Comparison of ENCODE assay signal across 14 cellular contexts in genomic region chr6:32397252-32397920, GRCh38. TPM values are rescaled to one million over a fixed set of nuclear protein-coding genes. Genes with fewer than 3 reads are reported as not detected.
DNase-seq lines count a peak whose midpoint lies in the region; ATAC-seq and TF ChIP-seq lines count a peak whose summit lies in the region.
"Had no signal": no experiment of that assay in that cellular context is flagged by ENCODE, and none has a peak within 500 bp of the region (broad histone marks: within the 10 kb centered on the region; RNA-seq: fewer than 3 reads in every experiment).

No MANE protein-coding gene starts in this region.

- no peak overlapping the region for H3K4me3 ChIP-seq in transverse colon
- H3K4me3 ChIP-seq in WERI-Rb-1 (ENCODE audit: low read depth, low read length): no peak overlapping the region
- H3K4me3 ChIP-seq: upper lobe of left lung had no signal

- TF ChIP-seq CTCF in transverse colon (IDR thresholded peaks at IDR 0.05) (no peak), WERI-Rb-1 (IDR thresholded peaks at IDR 0.05; ENCODE audit: low read depth, low read length) (no peak)

- in situ Hi-C loops in transverse colon (cut with MboI; ENCODE audit: low pct_ligation_motif_present in 1 of 4, low pct_unique_long_range_greater_than_20kb in 1 of 4, low sequenced_read_pairs in 3 of 4): no loop called here

- peaks cover 36% of the 10 kb centered on the region for H3K27me3 Mint-ChIP-seq in activated T-cell treated with anti-CD3 and anti-CD28 coated beads, Interleukin-2, amount 50 U/mL, for 72 hours (ENCODE audit: low read depth)
- H3K27me3 Mint-ChIP-seq in activated T-cell treated with anti-CD3 and anti-CD28 coated beads, Interleukin-2, amount 50 U/mL, for 24 hours: peaks cover 47% of the 10 kb centered on the region

- no peak for DNase-seq in activated T-cell treated with anti-CD3 and anti-CD28 coated beads, Interleukin-2, amount 50 U/mL, for 72 hours
- DNase-seq in activated T-cell treated with anti-CD3 and anti-CD28 coated beads, Interleukin-2, amount 50 U/mL, for 24 hours: no peak
- DNase-seq in M059J (ENCODE audit: low read depth): peak; percentile 13
- peak; percentile 17 for DNase-seq in transverse colon
- no peak for DNase-seq in caudate nucleus (lab: John Stamatoyannopoulos, UW)
- no peak for DNase-seq in WERI-Rb-1
- DNase-seq in NCI-H510A treated with DMSO at 0.1 percent for 48 hours (lab: John Stamatoyannopoulos, UW): no peak
- DNase-seq: activated effector memory CD4-positive, alpha-beta T cell treated with Interleukin-2 at 50 U/mL for 16 hours; NCI-H2227 treated with DMSO at 0.1 percent for 48 hours; stimulated activated CD4-positive, alpha-beta T cell treated with anti-CD3 and anti-CD28 coated beads, Interleukin-4, amount 100 ng/mL, for 4 hours; T-helper 17 cell; upper lobe of left lung had no signal

- intact Hi-C loops in transverse colon (cut with DNase I; ENCODE audit: low total_unique reads): no loop called here

- no peaks in the 10 kb centered on the region for H3K9me3 ChIP-seq in transverse colon
- H3K9me3 ChIP-seq in WERI-Rb-1 (ENCODE audit: severe bottlenecking): no peaks in the 10 kb centered on the region
- H3K9me3 ChIP-seq: upper lobe of left lung had no signal

- H3K36me3 ChIP-seq in transverse colon (no peaks in the 10 kb centered on the region), WERI-Rb-1 (no peaks in the 10 kb centered on the region)
- H3K36me3 ChIP-seq: upper lobe of left lung had no signal

- H3K27me3 ChIP-seq in transverse colon (peaks cover 15% of the 10 kb centered on the region), WERI-Rb-1 (ENCODE audit: insufficient read depth, low read depth, severe bottlenecking) (peaks cover 26% of the 10 kb centered on the region)
- H3K27me3 ChIP-seq: upper lobe of left lung had no signal

- peak overlapping the region in 1 of 2 donors; percentile 2 for H3K4me3 Mint-ChIP-seq in activated T-cell treated with anti-CD3 and anti-CD28 coated beads, Interleukin-2, amount 50 U/mL, for 72 hours
- H3K4me3 Mint-ChIP-seq in activated T-cell treated with anti-CD3 and anti-CD28 coated beads, Interleukin-2, amount 50 U/mL, for 24 hours: no peak overlapping the region
- H3K4me3 Mint-ChIP-seq: T-helper 17 cell had no signal

- no peaks in the 10 kb centered on the region for H3K36me3 Mint-ChIP-seq in activated T-cell treated with anti-CD3 and anti-CD28 coated beads, Interleukin-2, amount 50 U/mL, for 72 hours (ENCODE audit: insufficient read depth in 2 of 2)
- no peaks in the 10 kb centered on the region for H3K36me3 Mint-ChIP-seq in activated T-cell treated with anti-CD3 and anti-CD28 coated beads, Interleukin-2, amount 50 U/mL, for 24 hours (ENCODE audit: low read depth)

- no peaks in the 10 kb centered on the region for H3K9me3 Mint-ChIP-seq in activated T-cell treated with anti-CD3 and anti-CD28 coated beads, Interleukin-2, amount 50 U/mL, for 72 hours
- no peaks in the 10 kb centered on the region for H3K9me3 Mint-ChIP-seq in activated T-cell treated with anti-CD3 and anti-CD28 coated beads, Interleukin-2, amount 50 U/mL, for 24 hours

- TF ChIP-seq POLR2A in transverse colon (IDR thresholded peaks at IDR 0.05): no peak

- ATAC-seq in activated T-cell treated with anti-CD3 and anti-CD28 coated beads, Interleukin-2, amount 50 U/mL, for 72 hours (replicated peaks in 1 of 2): peak; percentile 34 to 71
- ATAC-seq in HG02571 (IDR thresholded peaks at IDR 0.05; ENCODE audit: unreplicated experiment): peak; percentile 90
- ATAC-seq: T-helper 17 cell had no signal

- WGBS in transverse colon (ENCODE audit: low coverage in 1 of 2), 2 donors: 52% methylated on average over 6 to 7 of the region's 7 CpGs

- no peak overlapping the region for H3K27ac ChIP-seq in transverse colon
- H3K27ac ChIP-seq in caudate nucleus (ENCODE audit: low read depth, low read length): no peak overlapping the region
- H3K27ac ChIP-seq in WERI-Rb-1: no peak overlapping the region
- H3K27ac ChIP-seq: upper lobe of left lung had no signal

- H3K4me1 ChIP-seq in transverse colon: no peaks in the 10 kb centered on the region
- H3K4me1 ChIP-seq: upper lobe of left lung had no signal

- TF ChIP-seq EP300 in transverse colon (IDR thresholded peaks at IDR 0.05; ENCODE audit: low read depth): no peak

- peaks cover 7% of the 10 kb centered on the region for H3K4me1 Mint-ChIP-seq in activated T-cell treated with anti-CD3 and anti-CD28 coated beads, Interleukin-2, amount 50 U/mL, for 72 hours (ENCODE audit: low read depth)
- H3K4me1 Mint-ChIP-seq in activated T-cell treated with anti-CD3 and anti-CD28 coated beads, Interleukin-2, amount 50 U/mL, for 24 hours (ENCODE audit: low read depth): peaks cover 6% of the 10 kb centered on the region

- H3K27ac Mint-ChIP-seq in activated T-cell treated with anti-CD3 and anti-CD28 coated beads, Interleukin-2, amount 50 U/mL, for 72 hours: no peak overlapping the region
- no peak overlapping the region for H3K27ac Mint-ChIP-seq in activated T-cell treated with anti-CD3 and anti-CD28 coated beads, Interleukin-2, amount 50 U/mL, for 24 hours
- H3K27ac Mint-ChIP-seq: T-helper 17 cell had no signal

RNA-seq across cellular contexts. Expression of gene BTNL2, which starts 9.6 kb away (rescaled TPM):
- not detected for total RNA-seq in activated T-cell treated with anti-CD3 and anti-CD28 coated beads, Interleukin-2, amount 50 U/mL, for 72 hours
- total RNA-seq in M059J (2014; rRNA removed; shearing (Covaris generic)): not detected in 2 replicates
- not detected for total RNA-seq in transverse colon
- total RNA-seq: dermis microvascular lymphatic vessel endothelial cell, T-helper 17 cell, upper lobe of left lung had no signal

RNA-seq across cellular contexts. Expression of gene TSBP1, which starts 25.7 kb away (rescaled TPM):
- not detected for total RNA-seq in activated T-cell treated with anti-CD3 and anti-CD28 coated beads, Interleukin-2, amount 50 U/mL, for 72 hours
- not detected in 2 replicates for total RNA-seq in M059J (2014; rRNA removed; shearing (Covaris generic))
- total RNA-seq in transverse colon: not detected
- total RNA-seq: dermis microvascular lymphatic vessel endothelial cell, T-helper 17 cell, upper lobe of left lung had no signal

RNA-seq across cellular contexts. Expression of gene HLA-DRA, which starts 42.3 kb away (rescaled TPM):
- 10 to 100 TPM in 1 of 2 donors, 1 to 10 TPM in 1; 9.2 to 18.8 TPM for total RNA-seq in activated T-cell treated with anti-CD3 and anti-CD28 coated beads, Interleukin-2, amount 50 U/mL, for 72 hours
- 1.2 and 2.0 TPM in 2 replicates for total RNA-seq in M059J (2014; rRNA removed; shearing (Covaris generic))
- 100 to 1,000 TPM in 2 of 4 donors, 10 to 100 TPM in 2; 37.0 to 202 (median 132) TPM for total RNA-seq in transverse colon

Comparison
In these comparisons a context has a peak if more than half of its experiments do, and no peak if none do; other contexts are left out.
1. DNase-seq: peak in M059J (single experiment) and transverse colon (single experiment); none in activated T-cell treated with anti-CD3 and anti-CD28 coated beads, Interleukin-2, amount 50 U/mL, for 72 hours (0 of 2), activated T-cell treated with anti-CD3 and anti-CD28 coated beads, Interleukin-2, amount 50 U/mL, for 24 hours (single experiment), caudate nucleus (0 of 61), WERI-Rb-1 (single experiment) and NCI-H510A treated with DMSO at 0.1 percent for 48 hours (single experiment).